In genomic region chr4:185634066-185634652, GRCh38 we compare ENCODE assay signal across 11 cellular contexts.
DNase-seq lines count a peak whose midpoint lies in the region; ATAC-seq and TF ChIP-seq lines count a peak whose summit lies in the region.
"Had no signal": no experiment of that assay in that cellular context is flagged by ENCODE, and none has a peak within 500 bp of the region (broad histone marks: within the 10 kb centered on the region; RNA-seq: fewer than 3 reads in every experiment).

No MANE protein-coding gene starts in this region.

- CTCF ChIA-PET in activated CD4-positive, alpha-beta T cell treated with anti-CD3 and anti-CD28 coated beads for 36 hours (lab: Charles Lee) = interaction anchor here (0.6 to 1.0 kb wide), 2 partner anchors 351 to 404 kb away, joined by 6 read pairs; no protein-coding TSS in a partner anchor

- WGBS in thyroid gland, 2 donors = 73 to 79% methylated on average over 3 of the region's 3 CpGs

- POLR2A ChIA-PET in activated CD4-positive, alpha-beta T cell treated with anti-CD3 and anti-CD28 coated beads for 36 hours (lab: Charles Lee) = no interaction called here

- H3K4me2 ChIP-seq in OCI-LY3 (ENCODE audit: low read length) = no peak overlapping the region

- TF ChIP-seq CTCF in OCI-LY3 (IDR thresholded peaks at IDR 0.05; ENCODE audit: low read depth, low read length) (peak; percentile 35), fibroblast of the aortic adventitia (IDR thresholded peaks at IDR 0.05; ENCODE audit: insufficient read depth, low read length) (peak; percentile 43), thyroid gland (IDR thresholded peaks at IDR 0.05) (peak in 5 of 6 experiments; percentile 13 to 54 (median 39))

- H3K36me3 ChIP-seq in OCI-LY3 (replicated peaks; ENCODE audit: low read depth, low read length) (no peaks in the 10 kb centered on the region), thyroid gland (peaks cover 7 to 20% of the 10 kb centered on the region in 2 donors)

- DNase-seq in activated CD4-positive, alpha-beta T cell treated with anti-CD3 and anti-CD28 coated beads for 36 hours = peak; percentile 14
- DNase-seq in activated CD4-positive, alpha-beta T cell treated with anti-CD3 and anti-CD28 coated beads for 1 hour = no peak
- DNase-seq in fibroblast of the aortic adventitia (ENCODE audit: low read depth) (no peak), thyroid gland (no peak), HuH-7 (ENCODE audit: low spot score) (no peak), H4 (ENCODE audit: low spot score) (no peak)
- DNase-seq: activated CD4-positive, alpha-beta T cell treated with anti-CD3 and anti-CD28 coated beads, Interleukin-2, amount 10 ng/mL, durations not matched to agents 7 days and 5 days; NCI-H1092 treated with DMSO at 0.1 percent for 48 hours; nucleus accumbens had no signal

- H3K27ac ChIP-seq in OCI-LY3 (ENCODE audit: low read length) (no peak overlapping the region), thyroid gland (no peak overlapping the region)

- no peak overlapping the region for H3K4me3 Mint-ChIP-seq in activated CD4-positive, alpha-beta T cell treated with anti-CD3 and anti-CD28 coated beads for 36 hours
- H3K4me3 Mint-ChIP-seq: activated CD4-positive, alpha-beta T cell treated with anti-CD3 and anti-CD28 coated beads, Interleukin-2, amount 10 ng/mL, durations not matched to agents 7 days and 5 days had no signal

- peaks cover 3% of the 10 kb centered on the region for H3K4me1 Mint-ChIP-seq in activated CD4-positive, alpha-beta T cell treated with anti-CD3 and anti-CD28 coated beads for 36 hours

- H3K9ac ChIP-seq in OCI-LY3 (ENCODE audit: low read length) = no peak overlapping the region

- H3K9me3 Mint-ChIP-seq in activated CD4-positive, alpha-beta T cell treated with anti-CD3 and anti-CD28 coated beads for 36 hours (ENCODE audit: low read depth) = peaks cover 3% of the 10 kb centered on the region

- no peak overlapping the region for H3K27ac Mint-ChIP-seq in activated CD4-positive, alpha-beta T cell treated with anti-CD3 and anti-CD28 coated beads for 36 hours
- H3K27ac Mint-ChIP-seq: activated CD4-positive, alpha-beta T cell treated with anti-CD3 and anti-CD28 coated beads, Interleukin-2, amount 10 ng/mL, durations not matched to agents 7 days and 5 days had no signal

- ATAC-seq in activated CD4-positive, alpha-beta T cell treated with anti-CD3 and anti-CD28 coated beads for 36 hours = no peak
- no peak for ATAC-seq in HG03039 (IDR thresholded peaks at IDR 0.05; ENCODE audit: unreplicated experiment)

- no peak overlapping the region for H2AFZ ChIP-seq in OCI-LY3 (ENCODE audit: low read depth, low read length)

- H3K27me3 ChIP-seq in OCI-LY3 (ENCODE audit: low read depth, low read length) (no peaks in the 10 kb centered on the region), thyroid gland (no peaks in the 10 kb centered on the region)

- intact Hi-C loops in activated CD4-positive, alpha-beta T cell treated with anti-CD3 and anti-CD28 coated beads for 36 hours (cut with DNase I, micrococcal nuclease) = no loop called here
- intact Hi-C loops in thyroid gland (cut with DNase I) = no loop called here

- no peak for TF ChIP-seq POLR2A in thyroid gland (IDR thresholded peaks at IDR 0.05)

- peaks cover 18% of the 10 kb centered on the region for H3K27me3 Mint-ChIP-seq in activated CD4-positive, alpha-beta T cell treated with anti-CD3 and anti-CD28 coated beads for 36 hours

- H4K20me1 ChIP-seq in OCI-LY3 (ENCODE audit: insufficient read depth, low read length) = no peaks in the 10 kb centered on the region

- H3K4me3 ChIP-seq in OCI-LY3 (ENCODE audit: low read length) (no peak overlapping the region), fibroblast of the aortic adventitia (ENCODE audit: low read depth, low read length) (no peak overlapping the region), thyroid gland (replicated peaks in 1 of 3) (no peak overlapping the region)

- H3K36me3 Mint-ChIP-seq in activated CD4-positive, alpha-beta T cell treated with anti-CD3 and anti-CD28 coated beads for 36 hours (ENCODE audit: low read depth) = no peaks in the 10 kb centered on the region

- no peaks in the 10 kb centered on the region for H3K79me2 ChIP-seq in OCI-LY3 (ENCODE audit: low read length)

- no peaks in the 10 kb centered on the region for H3K4me1 ChIP-seq in OCI-LY3 (ENCODE audit: low read length)
- no peaks in the 10 kb centered on the region for H3K4me1 ChIP-seq in thyroid gland

- H3K9me3 ChIP-seq in OCI-LY3 (ENCODE audit: insufficient read depth, low read length) (no peaks in the 10 kb centered on the region), thyroid gland (no peaks in the 10 kb centered on the region)
